In genomic region chr20:49275634-49276033, GRCh38 we compare ENCODE assay signal across 9 cellular contexts. TPM values are rescaled to one million over a fixed set of nuclear protein-coding genes. Genes with fewer than 3 reads are reported as not detected.
DNase-seq lines count a peak whose midpoint lies in the region; ATAC-seq, FAIRE-seq and TF ChIP-seq lines count a peak whose summit lies in the region.
"Had no signal": no experiment of that assay in that cellular context is flagged by ENCODE, and none has a peak within 500 bp of the region (broad histone marks: within the 10 kb centered on the region; RNA-seq: fewer than 3 reads in every experiment).

No MANE protein-coding gene starts in this region.

- POLR2A ChIA-PET in activated CD4-positive, alpha-beta memory T cell treated with anti-CD3 and anti-CD28 coated beads, Interleukin-2, amount 10 ng/mL, durations not matched to agents 7 days and 5 days (lab: Charles Lee): interaction anchor here (0.9 to 9.6 kb wide), 10 partner anchors 7 to 321 kb away, joined by 3 to 145 read pairs (median 6); partner anchors contain the start of gene CSE1L

- H3K27ac Mint-ChIP-seq in activated T-cell treated with anti-CD3 and anti-CD28 coated beads, Interleukin-2, amount 50 U/mL, for 72 hours: peak overlapping the region; percentile 100
- peak overlapping the region; percentile 98 for H3K27ac Mint-ChIP-seq in activated CD4-positive, alpha-beta memory T cell treated with anti-CD3 and anti-CD28 coated beads, Interleukin-2, amount 10 ng/mL, durations not matched to agents 7 days and 5 days

- H3K4me1 Mint-ChIP-seq in activated T-cell treated with anti-CD3 and anti-CD28 coated beads, Interleukin-2, amount 50 U/mL, for 72 hours (ENCODE audit: low read depth): peaks cover 72% of the 10 kb centered on the region
- H3K4me1 Mint-ChIP-seq in activated CD4-positive, alpha-beta memory T cell treated with anti-CD3 and anti-CD28 coated beads, Interleukin-2, amount 10 ng/mL, durations not matched to agents 7 days and 5 days: peaks cover 54% of the 10 kb centered on the region

- H3K9me3 Mint-ChIP-seq in activated T-cell treated with anti-CD3 and anti-CD28 coated beads, Interleukin-2, amount 50 U/mL, for 72 hours: peaks cover under 1 to 1% of the 10 kb centered on the region in 2 donors
- peaks cover 4% of the 10 kb centered on the region for H3K9me3 Mint-ChIP-seq in activated CD4-positive, alpha-beta memory T cell treated with anti-CD3 and anti-CD28 coated beads, Interleukin-2, amount 10 ng/mL, durations not matched to agents 7 days and 5 days

- H3K4me3 ChIP-seq in thymus (ENCODE audit: low read length): no peak overlapping the region

- peak overlapping the region; percentile 93 to 100 for H3K4me3 Mint-ChIP-seq in activated T-cell treated with anti-CD3 and anti-CD28 coated beads, Interleukin-2, amount 50 U/mL, for 72 hours
- peak overlapping the region; percentile 100 for H3K4me3 Mint-ChIP-seq in activated CD4-positive, alpha-beta memory T cell treated with anti-CD3 and anti-CD28 coated beads, Interleukin-2, amount 10 ng/mL, durations not matched to agents 7 days and 5 days

- DNase-seq in activated T-cell treated with anti-CD3 and anti-CD28 coated beads, Interleukin-2, amount 50 U/mL, for 72 hours: no peak
- no peak for DNase-seq in activated T-cell treated with anti-CD3 and anti-CD28 coated beads, Interleukin-2, amount 50 U/mL, for 1 hour
- DNase-seq in activated CD4-positive, alpha-beta memory T cell treated with anti-CD3 and anti-CD28 coated beads, Interleukin-2, amount 10 ng/mL, durations not matched to agents 7 days and 5 days: no peak
- DNase-seq in glomerular visceral epithelial cell (ENCODE audit: extremely low spot score) (peak; percentile 84), C1 segment of cervical spinal cord (lab: John Stamatoyannopoulos, UW) (no peak), GM12891 (ENCODE audit: insufficient read length, low spot score) (no peak), NCI-H187 treated with DMSO at 0.1 percent for 48 hours (lab: John Stamatoyannopoulos, UW) (no peak)
- DNase-seq: left ventricle myocardium superior had no signal

- peaks cover 43 to 69% of the 10 kb centered on the region in 2 donors for H3K36me3 Mint-ChIP-seq in activated T-cell treated with anti-CD3 and anti-CD28 coated beads, Interleukin-2, amount 50 U/mL, for 72 hours (ENCODE audit: insufficient read depth in 2 of 2)
- H3K36me3 Mint-ChIP-seq in activated CD4-positive, alpha-beta memory T cell treated with anti-CD3 and anti-CD28 coated beads, Interleukin-2, amount 10 ng/mL, durations not matched to agents 7 days and 5 days (ENCODE audit: low read depth): peaks cover 80% of the 10 kb centered on the region

- peaks cover 33% of the 10 kb centered on the region for H3K36me3 ChIP-seq in thymus (ENCODE audit: control insufficient read depth, insufficient read depth)

- CTCF ChIA-PET in activated CD4-positive, alpha-beta memory T cell treated with anti-CD3 and anti-CD28 coated beads, Interleukin-2, amount 10 ng/mL, durations not matched to agents 7 days and 5 days (lab: Charles Lee): interaction anchor here (1.2 to 1.9 kb wide), 4 partner anchors 8 to 58 kb away, joined by 3 to 8 read pairs (median 5); no protein-coding TSS in a partner anchor

- H3K27me3 Mint-ChIP-seq in activated T-cell treated with anti-CD3 and anti-CD28 coated beads, Interleukin-2, amount 50 U/mL, for 72 hours (ENCODE audit: low read depth): no peaks in the 10 kb centered on the region
- no peaks in the 10 kb centered on the region for H3K27me3 Mint-ChIP-seq in activated CD4-positive, alpha-beta memory T cell treated with anti-CD3 and anti-CD28 coated beads, Interleukin-2, amount 10 ng/mL, durations not matched to agents 7 days and 5 days

- no peak for TF ChIP-seq POLR2A in GM12891 (IDR thresholded peaks at IDR 0.05; ENCODE audit: low read depth, low read length)

- WGBS in thymus: 95% methylated on average over 2 of the region's 2 CpGs

- ATAC-seq in activated T-cell treated with anti-CD3 and anti-CD28 coated beads, Interleukin-2, amount 50 U/mL, for 72 hours (replicated peaks in 1 of 2): no peak
- ATAC-seq: left ventricle myocardium superior had no signal

- peak overlapping the region; percentile 31 for H3K27ac ChIP-seq in thymus (ENCODE audit: low read depth)

- peaks cover 23% of the 10 kb centered on the region for H3K4me1 ChIP-seq in thymus (ENCODE audit: control insufficient read depth, insufficient read depth, low read length)

- FAIRE-seq in GM12891 (lab: Jason Lieb, UNC): no peak

- H3K27me3 ChIP-seq in thymus (ENCODE audit: control insufficient read depth, insufficient read depth): no peaks in the 10 kb centered on the region

- peaks cover 7% of the 10 kb centered on the region for H3K9me3 ChIP-seq in thymus (ENCODE audit: control insufficient read depth)

TF ChIP-seq in GM12891, 5 proteins besides CTCF, POLR2A, EP300 and RAD21:
- TF ChIP-seq POU2F2 (IDR thresholded peaks at IDR 0.05; ENCODE audit: low read depth, low read length) (no peak), TAF1 (IDR thresholded peaks at IDR 0.05; ENCODE audit: low read depth, low read length) (no peak), PAX5 (IDR thresholded peaks at IDR 0.05; ENCODE audit: insufficient read depth, low read length, severe bottlenecking) (no peak), POLR2AphosphoS5 (IDR thresholded peaks at IDR 0.05; ENCODE audit: low read depth, low read length) (no peak), SPI1 (IDR thresholded peaks at IDR 0.05; ENCODE audit: low read depth, low read length) (no peak)
TF ChIP-seq in GM12891: peak in this region for 0.

RNA-seq across cellular contexts. Expression of gene ZNFX1, which starts 2.2 kb away (rescaled TPM):
- total RNA-seq in activated T-cell treated with anti-CD3 and anti-CD28 coated beads, Interleukin-2, amount 50 U/mL, for 72 hours: 10 to 100 TPM; 37.8 to 48.8 TPM
- 10 to 100 TPM; 88.7 to 89.5 TPM for total RNA-seq in activated CD4-positive, alpha-beta memory T cell treated with anti-CD3 and anti-CD28 coated beads, Interleukin-2, amount 10 ng/mL, durations not matched to agents 7 days and 5 days
- 9.4 TPM for polyA plus RNA-seq in thymus
- 11.0 TPM for polyA plus RNA-seq in GM12891 (2012; ENCODE audit: low read depth, missing spikeins)

RNA-seq across cellular contexts. Expression of gene DDX27, which starts 56.4 kb away (rescaled TPM):
- total RNA-seq in activated T-cell treated with anti-CD3 and anti-CD28 coated beads, Interleukin-2, amount 50 U/mL, for 72 hours: 10 to 100 TPM; 49.6 to 49.8 TPM
- 10 to 100 TPM; 32.5 to 34.2 TPM for total RNA-seq in activated CD4-positive, alpha-beta memory T cell treated with anti-CD3 and anti-CD28 coated beads, Interleukin-2, amount 10 ng/mL, durations not matched to agents 7 days and 5 days
- 34.0 TPM for polyA plus RNA-seq in thymus
- 35.6 TPM for polyA plus RNA-seq in GM12891 (2012; ENCODE audit: low read depth, missing spikeins)
